In the genomic region with DNA sequence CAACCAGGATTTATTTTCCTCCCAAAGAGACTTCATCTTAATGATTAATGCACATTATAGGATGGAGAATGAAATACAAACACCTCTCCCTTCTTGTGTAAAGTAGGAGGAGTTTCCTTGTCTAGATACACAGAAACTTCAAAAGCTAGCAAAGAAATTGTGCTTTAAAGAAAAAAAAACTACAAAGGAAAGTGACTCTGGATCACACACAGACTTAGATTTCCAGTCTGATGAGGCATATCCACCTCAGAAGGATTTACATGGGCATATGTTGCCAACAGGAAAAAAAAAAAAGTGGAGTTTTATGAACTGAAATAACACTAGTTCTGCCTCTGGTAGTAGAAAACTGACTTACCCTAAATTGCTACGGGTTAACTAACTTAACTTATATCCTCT, we compare ENCODE assay signal across 1 cellular context.
TF ChIP-seq lines count a peak whose summit lies in the region.

No MANE protein-coding gene starts in this region.

TF ChIP-seq in SK-N-SH, 30 proteins besides CTCF, POLR2A, EP300 and RAD21 (continued from another document):
- TF ChIP-seq, protein P1, sequence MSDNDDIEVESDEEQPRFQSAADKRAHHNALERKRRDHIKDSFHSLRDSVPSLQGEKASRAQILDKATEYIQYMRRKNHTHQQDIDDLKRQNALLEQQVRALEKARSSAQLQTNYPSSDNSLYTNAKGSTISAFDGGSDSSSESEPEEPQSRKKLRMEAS (IDR thresholded peaks at IDR 0.05; ENCODE audit: low read depth), result no peak
